In genomic region chr15:80580107-80580506, GRCh38 we compare ENCODE assay signal across 13 cellular contexts.
DNase-seq lines count a peak whose midpoint lies in the region; ATAC-seq and TF ChIP-seq lines count a peak whose summit lies in the region.
"Had no signal": no experiment of that assay in that cellular context is flagged by ENCODE, and none has a peak within 500 bp of the region (broad histone marks: within the 10 kb centered on the region; RNA-seq: fewer than 3 reads in every experiment).

No MANE protein-coding gene starts in this region.

- intact Hi-C loops in esophagus squamous epithelium (cut with DNase I), result no loop called here

- no peaks in the 10 kb centered on the region for H3K9me3 Mint-ChIP-seq in activated CD4-positive, alpha-beta memory T cell treated with anti-CD3 and anti-CD28 coated beads, Interleukin-2, amount 10 ng/mL, durations not matched to agents 7 days and 5 days
- H3K9me3 Mint-ChIP-seq: IgD-negative memory B cell had no signal

- H3K4me1 Mint-ChIP-seq in activated CD4-positive, alpha-beta memory T cell treated with anti-CD3 and anti-CD28 coated beads, Interleukin-2, amount 10 ng/mL, durations not matched to agents 7 days and 5 days, result no peaks in the 10 kb centered on the region
- H3K4me1 Mint-ChIP-seq: IgD-negative memory B cell had no signal

- no peak overlapping the region for H3K27ac Mint-ChIP-seq in activated CD4-positive, alpha-beta memory T cell treated with anti-CD3 and anti-CD28 coated beads, Interleukin-2, amount 10 ng/mL, durations not matched to agents 7 days and 5 days
- H3K27ac Mint-ChIP-seq: IgD-negative memory B cell had no signal

- peaks cover 0 to 14% (median 0%) of the 10 kb centered on the region in 4 donors for H3K27me3 ChIP-seq in esophagus squamous epithelium

- POLR2A ChIA-PET in activated CD4-positive, alpha-beta memory T cell treated with anti-CD3 and anti-CD28 coated beads, Interleukin-2, amount 10 ng/mL, durations not matched to agents 7 days and 5 days (lab: Charles Lee), result no interaction called here

- peak; percentile 7 for DNase-seq in DMS79 treated with DMSO at 0.1 percent for 48 hours (lab: John Stamatoyannopoulos, UW)
- DNase-seq in DMS79 (lab: John Stamatoyannopoulos, UW), result no peak
- no peak for DNase-seq in esophagus squamous epithelium (lab: John Stamatoyannopoulos, UW)
- DNase-seq in skeletal muscle cell (ENCODE audit: low read depth), result peak; percentile 70
- no peak for DNase-seq in activated CD4-positive, alpha-beta memory T cell treated with anti-CD3 and anti-CD28 coated beads, Interleukin-2, amount 10 ng/mL, durations not matched to agents 7 days and 5 days
- DNase-seq in stimulated activated CD8-positive, alpha-beta memory T cell treated with anti-CD3 and anti-CD28 coated beads, Interleukin-4, amount 100 ng/mL, for 48 hours, result no peak
- DNase-seq in coronary artery (ENCODE audit: low spot score), result no peak
- DNase-seq: activated CD8-positive, alpha-beta memory T cell treated with anti-CD3 and anti-CD28 coated beads for 24 hours; NCI-H446 treated with DMSO at 0.1 percent for 48 hours; small intestine had no signal

- H3K4me3 Mint-ChIP-seq in activated CD4-positive, alpha-beta memory T cell treated with anti-CD3 and anti-CD28 coated beads, Interleukin-2, amount 10 ng/mL, durations not matched to agents 7 days and 5 days, result no peak overlapping the region
- H3K4me3 Mint-ChIP-seq: IgD-negative memory B cell had no signal

- no peaks in the 10 kb centered on the region for H3K36me3 ChIP-seq in esophagus squamous epithelium

- TF ChIP-seq CTCF in esophagus squamous epithelium (IDR thresholded peaks at IDR 0.05) (no peak), coronary artery (IDR thresholded peaks at IDR 0.05) (no peak)

- H3K36me3 Mint-ChIP-seq in activated CD4-positive, alpha-beta memory T cell treated with anti-CD3 and anti-CD28 coated beads, Interleukin-2, amount 10 ng/mL, durations not matched to agents 7 days and 5 days (ENCODE audit: low read depth), result no peaks in the 10 kb centered on the region
- H3K36me3 Mint-ChIP-seq: IgD-negative memory B cell had no signal

- H3K4me3 ChIP-seq in esophagus squamous epithelium, result no peak overlapping the region
- no peak overlapping the region for H3K4me3 ChIP-seq in skeletal muscle cell (ENCODE audit: low read depth, low read length)
- no peak overlapping the region for H3K4me3 ChIP-seq in coronary artery

- TF ChIP-seq POLR2A in esophagus squamous epithelium (IDR thresholded peaks at IDR 0.05), result no peak

- ATAC-seq in SK-N-SH treated with all-trans-retinoic acid at 6 μM for 48 hours, result peak; percentile 35; the same call in 2 of the 3 replicates

- no peaks in the 10 kb centered on the region for H3K9me3 ChIP-seq in esophagus squamous epithelium

- no peaks in the 10 kb centered on the region for H3K27me3 Mint-ChIP-seq in activated CD4-positive, alpha-beta memory T cell treated with anti-CD3 and anti-CD28 coated beads, Interleukin-2, amount 10 ng/mL, durations not matched to agents 7 days and 5 days

- H3K27ac ChIP-seq in esophagus squamous epithelium (peak overlapping the region; percentile 71 to 77 (median 76)), coronary artery (no peak overlapping the region)
- H3K27ac ChIP-seq: 22Rv1 had no signal

- CTCF ChIA-PET in activated CD4-positive, alpha-beta memory T cell treated with anti-CD3 and anti-CD28 coated beads, Interleukin-2, amount 10 ng/mL, durations not matched to agents 7 days and 5 days (lab: Charles Lee), result no interaction called here

- H3K4me1 ChIP-seq in esophagus squamous epithelium, result peaks cover 11 to 46% (median 19%) of the 10 kb centered on the region in 3 donors

- WGBS in esophagus squamous epithelium, 2 donors, result 21 to 30% methylated on average over 8 to 9 of the region's 9 CpGs

TF ChIP-seq in SK-N-SH treated with all-trans-retinoic acid at 6 μM for 48 hours, 23 proteins besides CTCF, POLR2A, EP300 and RAD21:
- TF ChIP-seq GLIS3 (CRISPR knock-in tag; IDR thresholded peaks at IDR 0.05), result no peak
- no peak for TF ChIP-seq CREB5 (CRISPR knock-in tag; IDR thresholded peaks at IDR 0.05; ENCODE audit: low read depth)
- TF ChIP-seq POU6F1 (CRISPR knock-in tag; IDR thresholded peaks at IDR 0.05; ENCODE audit: borderline replicate concordance, low read depth), result no peak
- no peak for TF ChIP-seq ZFP3 (CRISPR knock-in tag; IDR thresholded peaks at IDR 0.05)
- TF ChIP-seq ZNF565 (CRISPR knock-in tag; conservative IDR thresholded peaks at IDR 0.05; ENCODE audit: low read depth), result no peak
- TF ChIP-seq ZNF70 (CRISPR knock-in tag; IDR thresholded peaks at IDR 0.05), result no peak
- no peak for TF ChIP-seq RARB (CRISPR knock-in tag; IDR thresholded peaks at IDR 0.05)
- TF ChIP-seq PATZ1 (CRISPR knock-in tag; IDR thresholded peaks at IDR 0.05; ENCODE audit: borderline replicate concordance), result no peak
- no peak for TF ChIP-seq CSRNP3 (CRISPR knock-in tag; IDR thresholded peaks at IDR 0.05)

Comparison
In these comparisons a context has a peak if more than half of its experiments do, and no peak if none do; other contexts are left out.
1. DNase-seq: peak in DMS79 treated with DMSO at 0.1 percent for 48 hours (single experiment) and skeletal muscle cell (single experiment); none in DMS79 (single experiment), esophagus squamous epithelium (single experiment), activated CD4-positive, alpha-beta memory T cell treated with anti-CD3 and anti-CD28 coated beads, Interleukin-2, amount 10 ng/mL, durations not matched to agents 7 days and 5 days (single experiment), stimulated activated CD8-positive, alpha-beta memory T cell treated with anti-CD3 and anti-CD28 coated beads, Interleukin-4, amount 100 ng/mL, for 48 hours (single experiment) and coronary artery (single experiment).
2. H3K27ac ChIP-seq: peak in esophagus squamous epithelium (4 of 4); none in coronary artery (0 of 2).